Comparison of ENCODE assay signal across 1 cellular context in the genomic region with DNA sequence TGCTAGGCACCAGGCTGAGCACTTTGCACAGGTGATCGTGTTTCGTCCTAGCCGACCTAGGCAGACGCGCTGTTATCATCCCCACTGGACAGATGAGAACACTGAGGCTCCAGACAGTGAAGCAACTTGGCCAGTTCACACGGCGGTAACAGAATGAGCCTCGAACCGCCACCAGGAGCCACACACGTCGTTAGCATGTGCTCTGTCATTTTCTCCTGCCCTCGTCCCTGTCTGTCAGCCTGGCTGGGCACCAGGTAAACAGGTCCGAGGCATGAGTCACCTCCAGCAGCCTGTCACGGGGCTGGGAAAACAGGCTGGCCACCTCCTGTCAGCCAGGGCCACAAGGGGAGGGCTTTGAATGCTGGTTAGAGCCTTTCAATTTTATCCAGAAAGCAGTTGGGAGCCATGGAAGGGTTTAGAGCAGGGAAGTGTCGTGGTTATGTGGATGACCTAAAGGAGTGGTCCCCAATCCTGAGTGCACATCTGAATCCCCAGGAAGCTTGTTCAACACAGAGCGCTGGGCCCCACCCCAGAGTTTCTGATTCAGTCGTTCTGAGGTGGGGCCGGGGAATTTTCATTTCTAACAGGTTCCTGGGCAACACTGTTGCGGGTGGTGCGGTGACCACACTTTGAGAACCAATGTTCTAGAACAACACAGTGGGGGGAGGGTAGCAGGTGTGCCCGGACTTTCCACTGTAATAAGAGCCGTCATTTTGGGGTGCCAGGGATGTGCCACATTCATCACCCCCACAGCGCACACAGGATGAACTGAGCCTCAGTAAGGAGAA.
TF ChIP-seq lines count a peak whose summit lies in the region.

No MANE protein-coding gene starts in this region.

TF ChIP-seq in HepG2, 621 proteins besides CTCF, POLR2A, EP300 and RAD21 (continued from another document and continues in another):
- TF ChIP-seq SP4 (CRISPR knock-in tag; IDR thresholded peaks at IDR 0.05): no peak; the same call in 1 of the 2 replicates
- TF ChIP-seq, protein P1, sequence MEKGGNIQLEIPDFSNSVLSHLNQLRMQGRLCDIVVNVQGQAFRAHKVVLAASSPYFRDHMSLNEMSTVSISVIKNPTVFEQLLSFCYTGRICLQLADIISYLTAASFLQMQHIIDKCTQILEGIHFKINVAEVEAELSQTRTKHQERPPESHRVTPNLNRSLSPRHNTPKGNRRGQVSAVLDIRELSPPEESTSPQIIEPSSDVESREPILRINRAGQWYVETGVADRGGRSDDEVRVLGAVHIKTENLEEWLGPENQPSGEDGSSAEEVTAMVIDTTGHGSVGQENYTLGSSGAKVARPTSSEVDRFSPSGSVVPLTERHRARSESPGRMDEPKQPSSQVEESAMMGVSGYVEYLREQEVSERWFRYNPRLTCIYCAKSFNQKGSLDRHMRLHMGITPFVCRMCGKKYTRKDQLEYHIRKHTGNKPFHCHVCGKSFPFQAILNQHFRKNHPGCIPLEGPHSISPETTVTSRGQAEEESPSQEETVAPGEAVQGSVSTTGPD (CRISPR knock-in tag; IDR thresholded peaks at IDR 0.05): no peak
- peak; percentile 62; the same call in 1 of the 2 replicates for TF ChIP-seq ZNF652 (CRISPR knock-in tag; IDR thresholded peaks at IDR 0.05; ENCODE audit: borderline replicate concordance, low read depth)
- no peak for TF ChIP-seq ZNF101 (CRISPR knock-in tag; IDR thresholded peaks at IDR 0.05; ENCODE audit: borderline replicate concordance, low read depth)
- TF ChIP-seq KDM3A (CRISPR knock-in tag; IDR thresholded peaks at IDR 0.05; ENCODE audit: low read depth): peak; percentile 68; the same call in 1 of the 2 replicates
- TF ChIP-seq, protein P2, sequence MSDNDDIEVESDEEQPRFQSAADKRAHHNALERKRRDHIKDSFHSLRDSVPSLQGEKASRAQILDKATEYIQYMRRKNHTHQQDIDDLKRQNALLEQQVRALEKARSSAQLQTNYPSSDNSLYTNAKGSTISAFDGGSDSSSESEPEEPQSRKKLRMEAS (IDR thresholded peaks at IDR 0.05): peak; percentile 98
- peak; percentile 98 for TF ChIP-seq RNF2 (conservative IDR thresholded peaks at IDR 0.05; ENCODE audit: low read depth)
- TF ChIP-seq CHCHD3 (CRISPR knock-in tag; IDR thresholded peaks at IDR 0.05): no peak
- no peak for TF ChIP-seq HOXA9 (CRISPR knock-in tag; IDR thresholded peaks at IDR 0.05; ENCODE audit: borderline replicate concordance)
- TF ChIP-seq ZNF543 (CRISPR knock-in tag; IDR thresholded peaks at IDR 0.05): 0 out of 2 replicates have a peak, but pooled peaks have one; percentile 35
- TF ChIP-seq, protein P3, sequence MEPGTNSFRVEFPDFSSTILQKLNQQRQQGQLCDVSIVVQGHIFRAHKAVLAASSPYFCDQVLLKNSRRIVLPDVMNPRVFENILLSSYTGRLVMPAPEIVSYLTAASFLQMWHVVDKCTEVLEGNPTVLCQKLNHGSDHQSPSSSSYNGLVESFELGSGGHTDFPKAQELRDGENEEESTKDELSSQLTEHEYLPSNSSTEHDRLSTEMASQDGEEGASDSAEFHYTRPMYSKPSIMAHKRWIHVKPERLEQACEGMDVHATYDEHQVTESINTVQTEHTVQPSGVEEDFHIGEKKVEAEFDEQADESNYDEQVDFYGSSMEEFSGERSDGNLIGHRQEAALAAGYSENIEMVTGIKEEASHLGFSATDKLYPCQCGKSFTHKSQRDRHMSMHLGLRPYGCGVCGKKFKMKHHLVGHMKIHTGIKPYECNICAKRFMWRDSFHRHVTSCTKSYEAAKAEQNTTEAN (CRISPR knock-in tag; conservative IDR thresholded peaks at IDR 0.05): peak; percentile 98
- no peak for TF ChIP-seq GATA4 (IDR thresholded peaks at IDR 0.05; ENCODE audit: borderline replicate concordance, low read depth)
- no peak for TF ChIP-seq ZNF530 (CRISPR knock-in tag; IDR thresholded peaks at IDR 0.05; ENCODE audit: low read depth)
- peak; percentile 75 for TF ChIP-seq FOXK2 (IDR thresholded peaks at IDR 0.05)
- peak; percentile 88 for TF ChIP-seq ZBTB38 (CRISPR knock-in tag; IDR thresholded peaks at IDR 0.05)
- no peak for TF ChIP-seq REXO4 (CRISPR knock-in tag; IDR thresholded peaks at IDR 0.05; ENCODE audit: borderline replicate concordance)
- TF ChIP-seq ZBTB7A (CRISPR knock-in tag; IDR thresholded peaks at IDR 0.05): peak; percentile 41; the same call in 1 of the 2 replicates
- TF ChIP-seq, protein P4, sequence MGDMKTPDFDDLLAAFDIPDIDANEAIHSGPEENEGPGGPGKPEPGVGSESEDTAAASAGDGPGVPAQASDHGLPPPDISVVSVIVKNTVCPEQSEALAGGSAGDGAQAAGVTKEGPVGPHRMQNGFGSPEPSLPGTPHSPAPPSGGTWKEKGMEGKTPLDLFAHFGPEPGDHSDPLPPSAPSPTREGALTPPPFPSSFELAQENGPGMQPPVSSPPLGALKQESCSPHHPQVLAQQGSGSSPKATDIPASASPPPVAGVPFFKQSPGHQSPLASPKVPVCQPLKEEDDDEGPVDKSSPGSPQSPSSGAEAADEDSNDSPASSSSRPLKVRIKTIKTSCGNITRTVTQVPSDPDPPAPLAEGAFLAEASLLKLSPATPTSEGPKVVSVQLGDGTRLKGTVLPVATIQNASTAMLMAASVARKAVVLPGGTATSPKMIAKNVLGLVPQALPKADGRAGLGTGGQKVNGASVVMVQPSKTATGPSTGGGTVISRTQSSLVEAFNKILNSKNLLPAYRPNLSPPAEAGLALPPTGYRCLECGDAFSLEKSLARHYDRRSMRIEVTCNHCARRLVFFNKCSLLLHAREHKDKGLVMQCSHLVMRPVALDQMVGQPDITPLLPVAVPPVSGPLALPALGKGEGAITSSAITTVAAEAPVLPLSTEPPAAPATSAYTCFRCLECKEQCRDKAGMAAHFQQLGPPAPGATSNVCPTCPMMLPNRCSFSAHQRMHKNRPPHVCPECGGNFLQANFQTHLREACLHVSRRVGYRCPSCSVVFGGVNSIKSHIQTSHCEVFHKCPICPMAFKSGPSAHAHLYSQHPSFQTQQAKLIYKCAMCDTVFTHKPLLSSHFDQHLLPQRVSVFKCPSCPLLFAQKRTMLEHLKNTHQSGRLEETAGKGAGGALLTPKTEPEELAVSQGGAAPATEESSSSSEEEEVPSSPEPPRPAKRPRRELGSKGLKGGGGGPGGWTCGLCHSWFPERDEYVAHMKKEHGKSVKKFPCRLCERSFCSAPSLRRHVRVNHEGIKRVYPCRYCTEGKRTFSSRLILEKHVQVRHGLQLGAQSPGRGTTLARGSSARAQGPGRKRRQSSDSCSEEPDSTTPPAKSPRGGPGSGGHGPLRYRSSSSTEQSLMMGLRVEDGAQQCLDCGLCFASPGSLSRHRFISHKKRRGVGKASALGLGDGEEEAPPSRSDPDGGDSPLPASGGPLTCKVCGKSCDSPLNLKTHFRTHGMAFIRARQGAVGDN (CRISPR knock-in tag; IDR thresholded peaks at IDR 0.05): peak; percentile 100
- TF ChIP-seq ATRX (CRISPR knock-in tag; IDR thresholded peaks at IDR 0.05; ENCODE audit: borderline replicate concordance): no peak
- TF ChIP-seq, protein P5, sequence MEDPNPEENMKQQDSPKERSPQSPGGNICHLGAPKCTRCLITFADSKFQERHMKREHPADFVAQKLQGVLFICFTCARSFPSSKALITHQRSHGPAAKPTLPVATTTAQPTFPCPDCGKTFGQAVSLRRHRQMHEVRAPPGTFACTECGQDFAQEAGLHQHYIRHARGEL (CRISPR knock-in tag; IDR thresholded peaks at IDR 0.05): 0 out of 2 replicates have a peak, but pooled peaks have one; percentile 31
- no peak for TF ChIP-seq TEAD2 (CRISPR knock-in tag; IDR thresholded peaks at IDR 0.05)
- TF ChIP-seq, protein P6, sequence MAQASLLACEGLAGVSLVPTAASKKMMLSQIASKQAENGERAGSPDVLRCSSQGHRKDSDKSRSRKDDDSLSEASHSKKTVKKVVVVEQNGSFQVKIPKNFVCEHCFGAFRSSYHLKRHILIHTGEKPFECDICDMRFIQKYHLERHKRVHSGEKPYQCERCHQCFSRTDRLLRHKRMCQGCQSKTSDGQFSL (CRISPR knock-in tag; IDR thresholded peaks at IDR 0.05): no peak
- TF ChIP-seq, protein P7, sequence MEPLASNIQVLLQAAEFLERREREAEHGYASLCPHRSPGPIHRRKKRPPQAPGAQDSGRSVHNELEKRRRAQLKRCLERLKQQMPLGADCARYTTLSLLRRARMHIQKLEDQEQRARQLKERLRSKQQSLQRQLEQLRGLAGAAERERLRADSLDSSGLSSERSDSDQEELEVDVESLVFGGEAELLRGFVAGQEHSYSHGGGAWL (CRISPR knock-in tag; IDR thresholded peaks at IDR 0.05): peak; percentile 96
- TF ChIP-seq HDAC1 (CRISPR knock-in tag; IDR thresholded peaks at IDR 0.05): peak; percentile 78; the same call in 1 of the 2 replicates
- TF ChIP-seq RFXANK (CRISPR knock-in tag; IDR thresholded peaks at IDR 0.05): 0 out of 2 replicates have a peak, but pooled peaks have one; percentile 40
- peak; percentile 73; the same call in 1 of the 2 replicates for TF ChIP-seq HMG20A (CRISPR knock-in tag; IDR thresholded peaks at IDR 0.05; ENCODE audit: borderline replicate concordance)
- TF ChIP-seq ZNF124 (CRISPR knock-in tag; IDR thresholded peaks at IDR 0.05): no peak
- TF ChIP-seq, protein P8, sequence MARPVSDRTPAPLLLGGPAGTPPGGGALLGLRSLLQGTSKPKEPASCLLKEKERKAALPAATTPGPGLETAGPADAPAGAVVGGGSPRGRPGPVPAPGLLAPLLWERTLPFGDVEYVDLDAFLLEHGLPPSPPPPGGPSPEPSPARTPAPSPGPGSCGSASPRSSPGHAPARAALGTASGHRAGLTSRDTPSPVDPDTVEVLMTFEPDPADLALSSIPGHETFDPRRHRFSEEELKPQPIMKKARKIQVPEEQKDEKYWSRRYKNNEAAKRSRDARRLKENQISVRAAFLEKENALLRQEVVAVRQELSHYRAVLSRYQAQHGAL (CRISPR knock-in tag; IDR thresholded peaks at IDR 0.05; ENCODE audit: not compliant biosample characterization): peak; percentile 94
- TF ChIP-seq ZNF570 (CRISPR knock-in tag; IDR thresholded peaks at IDR 0.05; ENCODE audit: borderline replicate concordance): no peak
- TF ChIP-seq JUND (CRISPR knock-in tag; IDR thresholded peaks at IDR 0.05): peak; percentile 89
- peak; percentile 87; the same call in 1 of the 2 replicates for TF ChIP-seq JUN (CRISPR knock-in tag; IDR thresholded peaks at IDR 0.05)
- TF ChIP-seq NCOA5 (CRISPR knock-in tag; IDR thresholded peaks at IDR 0.05): no peak
- TF ChIP-seq, protein P9, sequence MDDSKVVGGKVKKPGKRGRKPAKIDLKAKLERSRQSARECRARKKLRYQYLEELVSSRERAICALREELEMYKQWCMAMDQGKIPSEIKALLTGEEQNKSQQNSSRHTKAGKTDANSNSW (CRISPR knock-in tag; IDR thresholded peaks at IDR 0.05; ENCODE audit: borderline replicate concordance): peak; percentile 92; the same call in 1 of the 2 replicates
- no peak for TF ChIP-seq NFRKB (IDR thresholded peaks at IDR 0.05)
- TF ChIP-seq, protein P10, sequence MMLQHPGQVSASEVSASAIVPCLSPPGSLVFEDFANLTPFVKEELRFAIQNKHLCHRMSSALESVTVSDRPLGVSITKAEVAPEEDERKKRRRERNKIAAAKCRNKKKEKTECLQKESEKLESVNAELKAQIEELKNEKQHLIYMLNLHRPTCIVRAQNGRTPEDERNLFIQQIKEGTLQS (CRISPR knock-in tag; IDR thresholded peaks at IDR 0.05): peak; percentile 89
- TF ChIP-seq ZNF747 (CRISPR knock-in tag; IDR thresholded peaks at IDR 0.05; ENCODE audit: borderline replicate concordance): 0 out of 2 replicates have a peak, but pooled peaks have one; percentile 71
- TF ChIP-seq, protein P11, sequence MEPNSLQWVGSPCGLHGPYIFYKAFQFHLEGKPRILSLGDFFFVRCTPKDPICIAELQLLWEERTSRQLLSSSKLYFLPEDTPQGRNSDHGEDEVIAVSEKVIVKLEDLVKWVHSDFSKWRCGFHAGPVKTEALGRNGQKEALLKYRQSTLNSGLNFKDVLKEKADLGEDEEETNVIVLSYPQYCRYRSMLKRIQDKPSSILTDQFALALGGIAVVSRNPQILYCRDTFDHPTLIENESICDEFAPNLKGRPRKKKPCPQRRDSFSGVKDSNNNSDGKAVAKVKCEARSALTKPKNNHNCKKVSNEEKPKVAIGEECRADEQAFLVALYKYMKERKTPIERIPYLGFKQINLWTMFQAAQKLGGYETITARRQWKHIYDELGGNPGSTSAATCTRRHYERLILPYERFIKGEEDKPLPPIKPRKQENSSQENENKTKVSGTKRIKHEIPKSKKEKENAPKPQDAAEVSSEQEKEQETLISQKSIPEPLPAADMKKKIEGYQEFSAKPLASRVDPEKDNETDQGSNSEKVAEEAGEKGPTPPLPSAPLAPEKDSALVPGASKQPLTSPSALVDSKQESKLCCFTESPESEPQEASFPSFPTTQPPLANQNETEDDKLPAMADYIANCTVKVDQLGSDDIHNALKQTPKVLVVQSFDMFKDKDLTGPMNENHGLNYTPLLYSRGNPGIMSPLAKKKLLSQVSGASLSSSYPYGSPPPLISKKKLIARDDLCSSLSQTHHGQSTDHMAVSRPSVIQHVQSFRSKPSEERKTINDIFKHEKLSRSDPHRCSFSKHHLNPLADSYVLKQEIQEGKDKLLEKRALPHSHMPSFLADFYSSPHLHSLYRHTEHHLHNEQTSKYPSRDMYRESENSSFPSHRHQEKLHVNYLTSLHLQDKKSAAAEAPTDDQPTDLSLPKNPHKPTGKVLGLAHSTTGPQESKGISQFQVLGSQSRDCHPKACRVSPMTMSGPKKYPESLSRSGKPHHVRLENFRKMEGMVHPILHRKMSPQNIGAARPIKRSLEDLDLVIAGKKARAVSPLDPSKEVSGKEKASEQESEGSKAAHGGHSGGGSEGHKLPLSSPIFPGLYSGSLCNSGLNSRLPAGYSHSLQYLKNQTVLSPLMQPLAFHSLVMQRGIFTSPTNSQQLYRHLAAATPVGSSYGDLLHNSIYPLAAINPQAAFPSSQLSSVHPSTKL (CRISPR knock-in tag; IDR thresholded peaks at IDR 0.05): peak; percentile 89
- TF ChIP-seq ZNF274 (CRISPR knock-in tag; IDR thresholded peaks at IDR 0.05): peak; percentile 96
- no peak; the same call in 1 of the 2 replicates for TF ChIP-seq YEATS4 (CRISPR knock-in tag; IDR thresholded peaks at IDR 0.05; ENCODE audit: borderline replicate concordance)
- TF ChIP-seq JUNB (CRISPR knock-in tag; IDR thresholded peaks at IDR 0.05; ENCODE audit: borderline replicate concordance): peak; percentile 71
- TF ChIP-seq CEBPB (IDR thresholded peaks at IDR 0.05; ENCODE audit: borderline replicate concordance, low read depth, low read length): no peak
- TF ChIP-seq, protein P12, sequence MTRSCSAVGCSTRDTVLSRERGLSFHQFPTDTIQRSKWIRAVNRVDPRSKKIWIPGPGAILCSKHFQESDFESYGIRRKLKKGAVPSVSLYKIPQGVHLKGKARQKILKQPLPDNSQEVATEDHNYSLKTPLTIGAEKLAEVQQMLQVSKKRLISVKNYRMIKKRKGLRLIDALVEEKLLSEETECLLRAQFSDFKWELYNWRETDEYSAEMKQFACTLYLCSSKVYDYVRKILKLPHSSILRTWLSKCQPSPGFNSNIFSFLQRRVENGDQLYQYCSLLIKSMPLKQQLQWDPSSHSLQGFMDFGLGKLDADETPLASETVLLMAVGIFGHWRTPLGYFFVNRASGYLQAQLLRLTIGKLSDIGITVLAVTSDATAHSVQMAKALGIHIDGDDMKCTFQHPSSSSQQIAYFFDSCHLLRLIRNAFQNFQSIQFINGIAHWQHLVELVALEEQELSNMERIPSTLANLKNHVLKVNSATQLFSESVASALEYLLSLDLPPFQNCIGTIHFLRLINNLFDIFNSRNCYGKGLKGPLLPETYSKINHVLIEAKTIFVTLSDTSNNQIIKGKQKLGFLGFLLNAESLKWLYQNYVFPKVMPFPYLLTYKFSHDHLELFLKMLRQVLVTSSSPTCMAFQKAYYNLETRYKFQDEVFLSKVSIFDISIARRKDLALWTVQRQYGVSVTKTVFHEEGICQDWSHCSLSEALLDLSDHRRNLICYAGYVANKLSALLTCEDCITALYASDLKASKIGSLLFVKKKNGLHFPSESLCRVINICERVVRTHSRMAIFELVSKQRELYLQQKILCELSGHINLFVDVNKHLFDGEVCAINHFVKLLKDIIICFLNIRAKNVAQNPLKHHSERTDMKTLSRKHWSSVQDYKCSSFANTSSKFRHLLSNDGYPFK (CRISPR knock-in tag; IDR thresholded peaks at IDR 0.05; ENCODE audit: borderline replicate concordance): peak; percentile 47; the same call in 1 of the 2 replicates
- TF ChIP-seq ZNF17 (CRISPR knock-in tag; IDR thresholded peaks at IDR 0.05): no peak
